In genomic region chr2:22035333-22035964, GRCh38 we compare ENCODE assay signal across 23 cellular contexts.
"Had no signal": no experiment of that assay in that cellular context is flagged by ENCODE, and none has a peak within 500 bp of the region (broad histone marks: within the 10 kb centered on the region; RNA-seq: fewer than 3 reads in every experiment).

No MANE protein-coding gene starts in this region.

- H3K27me3 Mint-ChIP-seq: effector memory CD8-positive, alpha-beta T cell; natural killer cell treated with Interleukin-12 subunit alpha and Interleukin-12 subunit beta and Interleukin-15 and Interleukin-18, amount 100 ng/mL, for 72 hours had no signal

- H3K4me1 ChIP-seq: adrenal gland, foreskin keratinocyte, uterus had no signal

- ATAC-seq: activated naive CD4-positive, alpha-beta T cell treated with anti-CD3 and anti-CD28 coated beads, Interleukin-2, amount 50 U/mL, for 72 hours; effector memory CD8-positive, alpha-beta T cell; foreskin keratinocyte; natural killer cell treated with Interleukin-12 subunit alpha and Interleukin-12 subunit beta and Interleukin-15 and Interleukin-18, amount 100 ng/mL, for 72 hours had no signal

- H3K9me3 ChIP-seq: adrenal gland, uterus had no signal

- DNase-seq: activated CD4-positive, alpha-beta T cell treated with anti-CD3 and anti-CD28 coated beads for 1 hour; activated CD8-positive, alpha-beta memory T cell treated with anti-CD3 and anti-CD28 coated beads for 24 hours; activated CD8-positive, alpha-beta memory T cell treated with anti-CD3 and anti-CD28 coated beads, Interleukin-2, amount 50 U/mL, for 48 hours; activated gamma-delta T cell treated with Interleukin-2 at 50 U/mL for 16 hours; adrenal gland; dermis blood vessel endothelial cell; effector memory CD8-positive, alpha-beta T cell; foreskin keratinocyte; stimulated activated CD4-positive, alpha-beta T cell treated with anti-CD3 and anti-CD28 coated beads, Interleukin-12 subunit alpha, Interleukin-12 subunit beta, amount 100 ng/mL, for 4 hours; stimulated activated CD4-positive, alpha-beta T cell treated with anti-CD3 and anti-CD28 coated beads, Interleukin-1b, Interleukin-23, amount 100 ng/mL, for 48 hours; stimulated activated CD8-positive, alpha-beta memory T cell treated with anti-CD3 and anti-CD28 coated beads, Interleukin-4, amount 100 ng/mL, for 48 hours; stimulated activated naive CD4-positive, alpha-beta T cell; substantia nigra; SW 1271; T-helper 2 cell; uterus had no signal

- H3K36me3 ChIP-seq: adrenal gland, cardiac muscle cell, tibial nerve, uterus had no signal

- H3K27me3 ChIP-seq: adrenal gland, cardiac muscle cell, foreskin keratinocyte, tibial nerve, uterus had no signal

- H3K4me3 Mint-ChIP-seq: activated T-helper 1 cell treated with anti-CD3 and anti-CD28 coated beads, Interleukin-12 subunit alpha, Interleukin-12 subunit beta, Interleukin-2, Interleukin-4 antibody, amounts not matched to agents 30 ng/mL and 10 ng/mL and 1 ng/mL, durations not matched to agents 14 hours and 24 hours and 36 hours; effector memory CD8-positive, alpha-beta T cell; natural killer cell treated with Interleukin-12 subunit alpha and Interleukin-12 subunit beta and Interleukin-15 and Interleukin-18, amount 100 ng/mL, for 72 hours had no signal

- H3K36me3 Mint-ChIP-seq: activated naive CD4-positive, alpha-beta T cell treated with anti-CD3 and anti-CD28 coated beads, Interleukin-2, amount 50 U/mL, for 72 hours had no signal

- H3K27ac ChIP-seq: adrenal gland, cardiac muscle cell, foreskin keratinocyte, tibial nerve, uterus, VCaP had no signal

- H3K27ac Mint-ChIP-seq: activated naive CD4-positive, alpha-beta T cell treated with anti-CD3 and anti-CD28 coated beads, Interleukin-2, amount 50 U/mL, for 72 hours; activated T-helper 1 cell treated with anti-CD3 and anti-CD28 coated beads, Interleukin-12 subunit alpha, Interleukin-12 subunit beta, Interleukin-2, Interleukin-4 antibody, amounts not matched to agents 30 ng/mL and 10 ng/mL and 1 ng/mL, durations not matched to agents 14 hours and 24 hours and 36 hours; effector memory CD8-positive, alpha-beta T cell; natural killer cell treated with Interleukin-12 subunit alpha and Interleukin-12 subunit beta and Interleukin-15 and Interleukin-18, amount 100 ng/mL, for 72 hours had no signal

- H3K4me3 ChIP-seq: adrenal gland, cardiac muscle cell, lung, tibial nerve, uterus had no signal
